29 cellular contexts compared by ENCODE assay signal in genomic region chr3:38608086-38608775, GRCh38. TPM values are rescaled to one million over a fixed set of nuclear protein-coding genes. Genes with fewer than 3 reads are reported as not detected.
"Had no signal": no experiment of that assay in that cellular context is flagged by ENCODE, and none has a peak within 500 bp of the region (broad histone marks: within the 10 kb centered on the region; RNA-seq: fewer than 3 reads in every experiment).

No MANE protein-coding gene starts in this region.

- H3K4me1 Mint-ChIP-seq: activated CD4-positive, alpha-beta T cell treated with anti-CD3 and anti-CD28 coated beads, Interleukin-2, amount 10 ng/mL, durations not matched to agents 24 days and 14 days; activated naive CD4-positive, alpha-beta T cell treated with anti-CD3 and anti-CD28 coated beads, Interleukin-2, amount 50 U/mL, for 24 hours; mesothelial cell of epicardium; naive B cell; stimulated activated naive B cell treated with anti-CD40 and anti-IgM and Interleukin-4, amounts not matched to agents 10 μg/mL and 1 μg/mL and 100 μg/mL, for 72 hours had no signal

- H3K27me3 ChIP-seq: colonic mucosa, dorsolateral prefrontal cortex, gastrocnemius medialis, stomach, tibial artery had no signal

- H3K27ac ChIP-seq: colonic mucosa, dorsolateral prefrontal cortex, gastrocnemius medialis, stomach, tibial artery had no signal

- H3K9ac ChIP-seq: SK-N-SH had no signal

- H3K36me3 ChIP-seq: colonic mucosa, gastrocnemius medialis, stomach, tibial artery had no signal

- H3K4me3 ChIP-seq: colonic mucosa, dorsolateral prefrontal cortex, gastrocnemius medialis, smooth muscle cell, stomach, tibial artery had no signal

- H3K4me3 Mint-ChIP-seq: activated CD4-positive, alpha-beta memory T cell treated with anti-CD3 and anti-CD28 coated beads for 36 hours; activated CD4-positive, alpha-beta T cell treated with anti-CD3 and anti-CD28 coated beads, Interleukin-2, amount 10 ng/mL, durations not matched to agents 24 days and 14 days; activated naive CD4-positive, alpha-beta T cell treated with anti-CD3 and anti-CD28 coated beads, Interleukin-2, amount 50 U/mL, for 24 hours; activated T-cell treated with anti-CD3 and anti-CD28 coated beads, Interleukin-2, amount 50 U/mL, for 24 hours; mesothelial cell of epicardium; naive B cell; stimulated activated naive B cell treated with anti-CD40 and anti-IgM and Interleukin-4, amounts not matched to agents 10 μg/mL and 1 μg/mL and 100 μg/mL, for 72 hours; T-helper 17 cell had no signal

- H3K9me2 ChIP-seq: SK-N-SH had no signal

- H3K9me3 Mint-ChIP-seq: activated CD4-positive, alpha-beta memory T cell treated with anti-CD3 and anti-CD28 coated beads for 36 hours; activated CD4-positive, alpha-beta T cell treated with anti-CD3 and anti-CD28 coated beads, Interleukin-2, amount 10 ng/mL, durations not matched to agents 24 days and 14 days; activated naive CD4-positive, alpha-beta T cell treated with anti-CD3 and anti-CD28 coated beads, Interleukin-2, amount 50 U/mL, for 24 hours; activated T-cell treated with anti-CD3 and anti-CD28 coated beads, Interleukin-2, amount 50 U/mL, for 24 hours; mesothelial cell of epicardium; naive B cell; stimulated activated naive B cell treated with anti-CD40 and anti-IgM and Interleukin-4, amounts not matched to agents 10 μg/mL and 1 μg/mL and 100 μg/mL, for 72 hours had no signal

- DNase-seq: activated CD4-positive, alpha-beta memory T cell treated with anti-CD3 and anti-CD28 coated beads for 36 hours; activated CD4-positive, alpha-beta T cell treated with anti-CD3 and anti-CD28 coated beads, Interleukin-2, amount 10 ng/mL, durations not matched to agents 24 days and 14 days; activated CD4-positive, CD25-positive, alpha-beta regulatory T cell treated with anti-CD3 and anti-CD28 coated beads, Interleukin-2, amount 50 U/mL, for 72 hours; activated CD8-positive, alpha-beta memory T cell treated with anti-CD3 and anti-CD28 coated beads, Interleukin-2, amount 50 U/mL, for 48 hours; activated T-cell treated with anti-CD3 and anti-CD28 coated beads, Interleukin-2, amount 50 U/mL, for 24 hours; anterior cingulate cortex; colonic mucosa; effector memory CD4-positive, alpha-beta T cell; erythroblast; gastrocnemius medialis; glutamatergic neuron; islet precursor cell; left colon; naive B cell; SK-N-SH; stimulated activated CD4-positive, alpha-beta T cell treated with anti-CD3 and anti-CD28 coated beads, Interleukin-15, amount 100 ng/mL, for 24 hours; stimulated activated CD4-positive, alpha-beta T cell treated with anti-CD3 and anti-CD28 coated beads, Interleukin-2, amount 100 ng/mL, for 24 hours; stimulated activated naive B cell treated with anti-CD40 and anti-IgM and Interleukin-4, amounts not matched to agents 10 μg/mL and 1 μg/mL and 100 μg/mL, for 72 hours; stomach; T-helper 17 cell; T1000 had no signal

- ATAC-seq: gastrocnemius medialis; left colon; stimulated activated naive B cell treated with anti-CD40 and anti-IgM and Interleukin-4, amounts not matched to agents 10 μg/mL and 1 μg/mL and 100 μg/mL, for 72 hours; T-helper 17 cell had no signal

- H3K4me2 ChIP-seq: SK-N-SH, smooth muscle cell had no signal

- H3K9me3 ChIP-seq: colonic mucosa, gastrocnemius medialis, SK-N-SH, stomach, tibial artery had no signal

- H3K36me3 Mint-ChIP-seq: activated CD4-positive, alpha-beta memory T cell treated with anti-CD3 and anti-CD28 coated beads for 36 hours; activated naive CD4-positive, alpha-beta T cell treated with anti-CD3 and anti-CD28 coated beads, Interleukin-2, amount 50 U/mL, for 24 hours; mesothelial cell of epicardium; naive B cell; stimulated activated naive B cell treated with anti-CD40 and anti-IgM and Interleukin-4, amounts not matched to agents 10 μg/mL and 1 μg/mL and 100 μg/mL, for 72 hours had no signal

- H3K27me3 Mint-ChIP-seq: activated CD4-positive, alpha-beta memory T cell treated with anti-CD3 and anti-CD28 coated beads for 36 hours; activated CD4-positive, alpha-beta T cell treated with anti-CD3 and anti-CD28 coated beads, Interleukin-2, amount 10 ng/mL, durations not matched to agents 24 days and 14 days; activated naive CD4-positive, alpha-beta T cell treated with anti-CD3 and anti-CD28 coated beads, Interleukin-2, amount 50 U/mL, for 24 hours; activated T-cell treated with anti-CD3 and anti-CD28 coated beads, Interleukin-2, amount 50 U/mL, for 24 hours; naive B cell; stimulated activated naive B cell treated with anti-CD40 and anti-IgM and Interleukin-4, amounts not matched to agents 10 μg/mL and 1 μg/mL and 100 μg/mL, for 72 hours had no signal

- H3K4me1 ChIP-seq: colonic mucosa, gastrocnemius medialis, stomach, tibial artery had no signal

- H3K27ac Mint-ChIP-seq: activated CD4-positive, alpha-beta memory T cell treated with anti-CD3 and anti-CD28 coated beads for 36 hours; activated CD4-positive, alpha-beta T cell treated with anti-CD3 and anti-CD28 coated beads, Interleukin-2, amount 10 ng/mL, durations not matched to agents 24 days and 14 days; activated naive CD4-positive, alpha-beta T cell treated with anti-CD3 and anti-CD28 coated beads, Interleukin-2, amount 50 U/mL, for 24 hours; activated T-cell treated with anti-CD3 and anti-CD28 coated beads, Interleukin-2, amount 50 U/mL, for 24 hours; mesothelial cell of epicardium; naive B cell; progenitor cell of endocrine pancreas; stimulated activated naive B cell treated with anti-CD40 and anti-IgM and Interleukin-4, amounts not matched to agents 10 μg/mL and 1 μg/mL and 100 μg/mL, for 72 hours; T-helper 17 cell had no signal

RNA-seq across cellular contexts. Expression of gene SCN5A, which starts 41.3 kb away (rescaled TPM):
- total RNA-seq: activated CD4-positive, alpha-beta T cell treated with anti-CD3 and anti-CD28 coated beads, Interleukin-2, amount 10 ng/mL, durations not matched to agents 24 days and 14 days; bronchial epithelial cell; osteocyte had no signal
